ENCODE assay signal across 25 cellular contexts in genomic region chr11:42802211-42802918, GRCh38.
"Had no signal": no experiment of that assay in that cellular context is flagged by ENCODE, and none has a peak within 500 bp of the region (broad histone marks: within the 10 kb centered on the region; RNA-seq: fewer than 3 reads in every experiment).

No MANE protein-coding gene starts in this region.

- FAIRE-seq: islet of Langerhans had no signal

- H3K4me1 ChIP-seq: right lobe of liver, suprapubic skin, transverse colon, vagina had no signal

- H3K4me3 ChIP-seq: mucosa of descending colon, right lobe of liver, skin epidermis, suprapubic skin, transverse colon, vagina had no signal

- H3K9me3 ChIP-seq: mucosa of descending colon, right lobe of liver, suprapubic skin, transverse colon, vagina had no signal

- H3K27me3 ChIP-seq: brain microvascular endothelial cell, right lobe of liver, suprapubic skin, transverse colon, vagina had no signal

- H3K27ac ChIP-seq: brain microvascular endothelial cell, right lobe of liver, skin epidermis, suprapubic skin, transverse colon, vagina, VCaP had no signal

- DNase-seq: activated CD4-positive, alpha-beta T cell treated with anti-CD3 and anti-CD28 coated beads, Interleukin-2, amount 10 ng/mL, durations not matched to agents 7 days and 5 days; activated CD8-positive, alpha-beta memory T cell treated with anti-CD3 and anti-CD28 coated beads, Interleukin-2, amount 10 ng/mL, durations not matched to agents 7 days and 5 days; activated CD8-positive, alpha-beta T cell treated with anti-CD3 and anti-CD28 coated beads for 36 hours; activated gamma-delta T cell; activated T-cell treated with anti-CD3 and anti-CD28 coated beads for 4 hours; aorta; brain microvascular endothelial cell; caudate nucleus; dermis blood vessel endothelial cell; effector memory CD4-positive, alpha-beta T cell; foreskin melanocyte; hippocampal formation; mesendoderm; mucosa of descending colon; occipital lobe; right lobe of liver; stimulated activated CD4-positive, alpha-beta T cell treated with anti-CD3 and anti-CD28 coated beads, Interleukin-1b, Interleukin-23, amount 100 ng/mL, for 48 hours; stimulated activated naive CD8-positive, alpha-beta T cell treated with anti-CD3 and anti-CD28 coated beads, Interleukin-15, amount 100 ng/mL, for 72 hours; transverse colon had no signal

- ATAC-seq: activated CD4-positive, CD25-positive, alpha-beta regulatory T cell treated with anti-CD3 and anti-CD28 coated beads, Interleukin-2, amount 50 U/mL, for 24 hours; activated CD8-positive, alpha-beta memory T cell treated with anti-CD3 and anti-CD28 coated beads, Interleukin-2, amount 10 ng/mL, durations not matched to agents 7 days and 5 days; activated CD8-positive, alpha-beta T cell treated with anti-CD3 and anti-CD28 coated beads for 36 hours; mucosa of descending colon; right lobe of liver; stimulated activated naive CD8-positive, alpha-beta T cell treated with anti-CD3 and anti-CD28 coated beads, Interleukin-15, amount 100 ng/mL, for 72 hours had no signal

- H3K36me3 ChIP-seq: brain microvascular endothelial cell, right lobe of liver, suprapubic skin, transverse colon, vagina had no signal
